ENCODE assay signal across 8 cellular contexts in the genomic region with DNA sequence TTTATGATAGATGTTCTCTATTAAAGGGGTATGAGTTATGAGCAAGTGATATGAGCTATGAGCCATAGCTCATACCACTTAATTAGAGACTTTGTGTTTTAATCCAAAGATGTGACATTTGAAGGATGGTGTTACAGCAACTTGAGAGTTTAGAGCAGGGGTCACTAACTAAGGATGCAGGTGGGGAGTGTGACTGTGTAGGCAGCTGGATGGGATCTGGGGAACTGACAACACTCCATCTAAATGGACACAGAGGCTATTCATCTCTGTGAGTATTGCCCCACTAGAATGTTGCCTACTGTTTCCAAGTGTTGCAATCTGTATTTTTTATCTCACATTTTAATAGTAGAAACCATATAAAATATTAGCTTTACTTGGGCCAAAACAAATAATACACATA.
"Had no signal": no experiment of that assay in that cellular context is flagged by ENCODE, and none has a peak within 500 bp of the region (broad histone marks: within the 10 kb centered on the region; RNA-seq: fewer than 3 reads in every experiment).

No MANE protein-coding gene starts in this region.

- ATAC-seq: HCT116, HepG2 had no signal

- H3K27ac ChIP-seq: GM23248, HL-60 had no signal

- H3K36me3 Mint-ChIP-seq: IgD-negative memory B cell had no signal

- H3K4me3 Mint-ChIP-seq: HFFc6, IgD-negative memory B cell had no signal

- H3K27ac Mint-ChIP-seq: HFFc6, IgD-negative memory B cell had no signal

- H3K4me3 ChIP-seq: GM23248, HAP-1 had no signal

- H3K36me3 ChIP-seq: HAP-1 had no signal

- H3K9me3 ChIP-seq: HAP-1 had no signal

- H3K9me3 Mint-ChIP-seq: HFFc6 had no signal

- H3K4me1 Mint-ChIP-seq: IgD-negative memory B cell had no signal

- DNase-seq: GM23248, GOT3, HFFc6 had no signal

- H3K4me1 ChIP-seq: HAP-1 had no signal
